In genomic region chr2:164044637-164045036, GRCh38 we compare ENCODE assay signal across 16 cellular contexts.
"Had no signal": no experiment of that assay in that cellular context is flagged by ENCODE, and none has a peak within 500 bp of the region (broad histone marks: within the 10 kb centered on the region; RNA-seq: fewer than 3 reads in every experiment).

No MANE protein-coding gene starts in this region.

- H3K27me3 Mint-ChIP-seq: activated CD4-positive, alpha-beta T cell treated with anti-CD3 and anti-CD28 coated beads for 36 hours; activated CD8-positive, alpha-beta T cell treated with anti-CD3 and anti-CD28 coated beads for 36 hours had no signal

- H3K27me3 ChIP-seq: body of pancreas, foreskin keratinocyte, left lung, pancreas, stomach had no signal

- H3K4me1 ChIP-seq: body of pancreas, foreskin keratinocyte, left lung, pancreas, stomach had no signal

- H3K36me3 ChIP-seq: left lung, pancreas, stomach, WERI-Rb-1 had no signal

- H3K9me3 ChIP-seq: body of pancreas, pancreas had no signal

- H3K4me1 Mint-ChIP-seq: activated CD4-positive, alpha-beta T cell treated with anti-CD3 and anti-CD28 coated beads for 36 hours had no signal

- H3K27ac ChIP-seq: body of pancreas, foreskin keratinocyte, left lung, pancreas, skin epidermis, stomach, WERI-Rb-1 had no signal

- H3K9me3 Mint-ChIP-seq: activated T-helper 1 cell treated with anti-CD3 and anti-CD28 coated beads, Interleukin-12 subunit alpha, Interleukin-12 subunit beta, Interleukin-2, Interleukin-4 antibody, amounts not matched to agents 30 ng/mL and 10 ng/mL and 1 ng/mL, durations not matched to agents 14 hours and 24 hours and 36 hours had no signal

- H3K4me3 ChIP-seq: body of pancreas, left lung, pancreas, skin epidermis, stomach had no signal

- H3K27ac Mint-ChIP-seq: activated CD4-positive, alpha-beta T cell treated with anti-CD3 and anti-CD28 coated beads for 36 hours; activated CD8-positive, alpha-beta T cell treated with anti-CD3 and anti-CD28 coated beads for 36 hours; activated naive CD4-positive, alpha-beta T cell treated with anti-CD3 and anti-CD28 coated beads for 36 hours; activated T-helper 1 cell treated with anti-CD3 and anti-CD28 coated beads, Interleukin-12 subunit alpha, Interleukin-12 subunit beta, Interleukin-2, Interleukin-4 antibody, amounts not matched to agents 30 ng/mL and 10 ng/mL and 1 ng/mL, durations not matched to agents 14 hours and 24 hours and 36 hours had no signal

- DNase-seq: activated CD4-positive, alpha-beta T cell treated with anti-CD3 and anti-CD28 coated beads for 36 hours; activated CD8-positive, alpha-beta memory T cell treated with anti-CD3 and anti-CD28 coated beads, Interleukin-2, amount 50 U/mL, for 48 hours; activated CD8-positive, alpha-beta T cell treated with anti-CD3 and anti-CD28 coated beads for 36 hours; activated naive CD4-positive, alpha-beta T cell treated with anti-CD3 and anti-CD28 coated beads for 36 hours; body of pancreas; dermis blood vessel endothelial cell; erythroblast; foreskin keratinocyte; left lung; pancreas; retina; stomach; T-helper 1 cell; WERI-Rb-1 had no signal

- H3K4me3 Mint-ChIP-seq: activated CD4-positive, alpha-beta T cell treated with anti-CD3 and anti-CD28 coated beads for 36 hours; activated CD8-positive, alpha-beta T cell treated with anti-CD3 and anti-CD28 coated beads for 36 hours; activated naive CD4-positive, alpha-beta T cell treated with anti-CD3 and anti-CD28 coated beads for 36 hours; activated T-helper 1 cell treated with anti-CD3 and anti-CD28 coated beads, Interleukin-12 subunit alpha, Interleukin-12 subunit beta, Interleukin-2, Interleukin-4 antibody, amounts not matched to agents 30 ng/mL and 10 ng/mL and 1 ng/mL, durations not matched to agents 14 hours and 24 hours and 36 hours had no signal

- ATAC-seq: activated CD4-positive, alpha-beta T cell treated with anti-CD3 and anti-CD28 coated beads for 36 hours; activated CD8-positive, alpha-beta T cell treated with anti-CD3 and anti-CD28 coated beads for 36 hours; body of pancreas; foreskin keratinocyte; left lung had no signal
